ENCODE assay signal across 8 cellular contexts in the genomic region with DNA sequence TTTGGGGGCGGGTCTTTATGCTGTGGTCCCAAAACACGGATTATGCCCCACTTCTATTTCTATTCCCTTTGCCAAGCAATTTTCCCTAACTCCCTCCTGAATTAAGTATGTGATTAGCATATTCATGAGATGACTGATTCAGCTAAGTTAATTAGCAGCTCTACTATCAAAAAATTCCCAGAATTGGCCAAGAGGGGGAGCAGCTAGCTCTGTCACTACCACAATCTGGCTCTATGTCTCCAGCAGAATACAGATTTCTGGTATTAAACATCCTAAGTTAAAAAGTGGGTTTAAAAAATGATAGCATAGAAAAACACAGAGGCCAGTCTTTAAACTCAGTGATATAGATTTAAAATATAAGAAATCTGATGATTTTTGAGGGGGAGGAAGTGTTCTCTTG.
DNase-seq lines count a peak whose midpoint lies in the region; ATAC-seq and TF ChIP-seq lines count a peak whose summit lies in the region.

No MANE protein-coding gene starts in this region.

- H3K9me3 Mint-ChIP-seq in stimulated activated memory B cell treated with anti-CD40 and anti-IgM and Interleukin-4, amounts not matched to agents 10 μg/mL and 1 μg/mL and 100 μg/mL, for 72 hours = no peaks in the 10 kb centered on the region

- H3K4me1 ChIP-seq in PC-9 (replicated peaks; ENCODE audit: insufficient read depth) = no peaks in the 10 kb centered on the region
- peaks cover 0 to 39% (median 4%) of the 10 kb centered on the region in 4 donors for H3K4me1 ChIP-seq in sigmoid colon

- ATAC-seq in HG02759 (IDR thresholded peaks at IDR 0.05; ENCODE audit: unreplicated experiment) = no peak
- no peak for ATAC-seq in stimulated activated memory B cell treated with anti-CD40 and anti-IgM and Interleukin-4, amounts not matched to agents 10 μg/mL and 1 μg/mL and 100 μg/mL, for 72 hours

- POLR2A ChIA-PET in PC-9 (lab: Charles Lee; ENCODE audit: unreplicated experiment) = no interaction called here

- H3K4me3 ChIP-seq in AG10803 (ENCODE audit: low read length) = no peak overlapping the region
- H3K4me3 ChIP-seq in PC-9 = no peak overlapping the region
- H3K4me3 ChIP-seq in fibroblast of mammary gland (ENCODE audit: control insufficient read depth, low read depth, low read length) = no peak overlapping the region
- H3K4me3 ChIP-seq in sigmoid colon = no peak overlapping the region

- H3K36me3 ChIP-seq in PC-9 (ENCODE audit: low read depth) (no peaks in the 10 kb centered on the region), sigmoid colon (no peaks in the 10 kb centered on the region)

- no peaks in the 10 kb centered on the region for H3K27me3 Mint-ChIP-seq in stimulated activated memory B cell treated with anti-CD40 and anti-IgM and Interleukin-4, amounts not matched to agents 10 μg/mL and 1 μg/mL and 100 μg/mL, for 72 hours

- H3K36me3 Mint-ChIP-seq in stimulated activated memory B cell treated with anti-CD40 and anti-IgM and Interleukin-4, amounts not matched to agents 10 μg/mL and 1 μg/mL and 100 μg/mL, for 72 hours = no peaks in the 10 kb centered on the region

- no peaks in the 10 kb centered on the region for H3K79me2 ChIP-seq in PC-9 (ENCODE audit: low read depth)

- H3K27me3 ChIP-seq in PC-9 (ENCODE audit: insufficient read depth, low read depth) = no peaks in the 10 kb centered on the region
- no peaks in the 10 kb centered on the region for H3K27me3 ChIP-seq in sigmoid colon

- H3K4me1 Mint-ChIP-seq in stimulated activated memory B cell treated with anti-CD40 and anti-IgM and Interleukin-4, amounts not matched to agents 10 μg/mL and 1 μg/mL and 100 μg/mL, for 72 hours = no peaks in the 10 kb centered on the region

- no peak for TF ChIP-seq POLR2A in sigmoid colon (IDR thresholded peaks at IDR 0.05)

- H4K20me1 ChIP-seq in PC-9 (ENCODE audit: insufficient read depth) = no peaks in the 10 kb centered on the region

- no peaks in the 10 kb centered on the region for H3K9me2 ChIP-seq in PC-9 (ENCODE audit: insufficient read depth)

- H3K27ac ChIP-seq in PC-9 = no peak overlapping the region
- H3K27ac ChIP-seq in sigmoid colon = no peak overlapping the region

- DNase-seq in AG10803 (ENCODE audit: low read depth) (peak; percentile 28), PC-9 (peak in 1 of 2 experiments; percentile 22), fibroblast of mammary gland (ENCODE audit: low read depth) (peak; percentile 51), sigmoid colon (no peak)
- DNase-seq in stimulated activated CD4-positive, alpha-beta T cell treated with anti-CD3 and anti-CD28 coated beads, Interleukin-4, amount 100 ng/mL, for 1 hour = no peak

- TF ChIP-seq CTCF in AG10803 (conservative IDR thresholded peaks at IDR 0.05; ENCODE audit: low read length) = peak; percentile 61
- TF ChIP-seq CTCF in GM12873 (IDR thresholded peaks at IDR 0.05; ENCODE audit: insufficient read depth, low read depth, low read length, missing control alignments) = peak; percentile 49
- TF ChIP-seq CTCF in PC-9 (conservative IDR thresholded peaks at IDR 0.05) = peak; percentile 83
- peak; percentile 65 for TF ChIP-seq CTCF in fibroblast of mammary gland (conservative IDR thresholded peaks at IDR 0.05; ENCODE audit: control insufficient read depth, insufficient read depth, low read depth, low read length)
- peak in 3 of 4 experiments; percentile 41 to 46 (median 45) for TF ChIP-seq CTCF in sigmoid colon (IDR thresholded peaks at IDR 0.05)

- no peak overlapping the region for H3K4me3 Mint-ChIP-seq in stimulated activated memory B cell treated with anti-CD40 and anti-IgM and Interleukin-4, amounts not matched to agents 10 μg/mL and 1 μg/mL and 100 μg/mL, for 72 hours

- no peak overlapping the region for H3K27ac Mint-ChIP-seq in stimulated activated memory B cell treated with anti-CD40 and anti-IgM and Interleukin-4, amounts not matched to agents 10 μg/mL and 1 μg/mL and 100 μg/mL, for 72 hours

- H3K4me2 ChIP-seq in PC-9 = no peak overlapping the region

- 59 to 75% methylated on average over 2 of the region's 2 CpGs for WGBS in sigmoid colon, 2 donors

- intact Hi-C loops in PC-9 (cut with micrococcal nuclease; ENCODE audit: unreplicated experiment) = loop anchor here (1.0 to 10.0 kb wide), 3 partner anchors 77 to 335 kb away; no protein-coding TSS in a partner anchor
- intact Hi-C loops in sigmoid colon (cut with DNase I) = no loop called here

- TF ChIP-seq EP300 in sigmoid colon (IDR thresholded peaks at IDR 0.05) = no peak

- no peaks in the 10 kb centered on the region for H3K9me3 ChIP-seq in PC-9 (ENCODE audit: insufficient read depth, low read depth)
- H3K9me3 ChIP-seq in sigmoid colon = no peaks in the 10 kb centered on the region

- no peaks in the 10 kb centered on the region for H3F3A ChIP-seq in PC-9 (ENCODE audit: insufficient read depth, low read depth)

- H2AFZ ChIP-seq in PC-9 = no peak overlapping the region

- CTCF ChIA-PET in PC-9 (lab: Charles Lee) = interaction anchor here (0.7 to 1.0 kb wide), 2 partner anchors 128 to 335 kb away, joined by 3 to 8 read pairs; no protein-coding TSS in a partner anchor

- BruUV-seq in PC-9 (replicated peaks; lab: Mats Ljungman, UMichigan) = no TSS peak

Comparison
In these comparisons a context has a peak if more than half of its experiments do, and no peak if none do; other contexts are left out.
1. DNase-seq: peak in AG10803 (single experiment) and fibroblast of mammary gland (single experiment); none in sigmoid colon (single experiment) and stimulated activated CD4-positive, alpha-beta T cell treated with anti-CD3 and anti-CD28 coated beads, Interleukin-4, amount 100 ng/mL, for 1 hour (single experiment).
2. Peak in every context shown above with its lines, with median percentiles within 50 percentile points of each other: CTCF ChIP-seq.